Comparison of ENCODE assay signal across 18 cellular contexts in the genomic region with DNA sequence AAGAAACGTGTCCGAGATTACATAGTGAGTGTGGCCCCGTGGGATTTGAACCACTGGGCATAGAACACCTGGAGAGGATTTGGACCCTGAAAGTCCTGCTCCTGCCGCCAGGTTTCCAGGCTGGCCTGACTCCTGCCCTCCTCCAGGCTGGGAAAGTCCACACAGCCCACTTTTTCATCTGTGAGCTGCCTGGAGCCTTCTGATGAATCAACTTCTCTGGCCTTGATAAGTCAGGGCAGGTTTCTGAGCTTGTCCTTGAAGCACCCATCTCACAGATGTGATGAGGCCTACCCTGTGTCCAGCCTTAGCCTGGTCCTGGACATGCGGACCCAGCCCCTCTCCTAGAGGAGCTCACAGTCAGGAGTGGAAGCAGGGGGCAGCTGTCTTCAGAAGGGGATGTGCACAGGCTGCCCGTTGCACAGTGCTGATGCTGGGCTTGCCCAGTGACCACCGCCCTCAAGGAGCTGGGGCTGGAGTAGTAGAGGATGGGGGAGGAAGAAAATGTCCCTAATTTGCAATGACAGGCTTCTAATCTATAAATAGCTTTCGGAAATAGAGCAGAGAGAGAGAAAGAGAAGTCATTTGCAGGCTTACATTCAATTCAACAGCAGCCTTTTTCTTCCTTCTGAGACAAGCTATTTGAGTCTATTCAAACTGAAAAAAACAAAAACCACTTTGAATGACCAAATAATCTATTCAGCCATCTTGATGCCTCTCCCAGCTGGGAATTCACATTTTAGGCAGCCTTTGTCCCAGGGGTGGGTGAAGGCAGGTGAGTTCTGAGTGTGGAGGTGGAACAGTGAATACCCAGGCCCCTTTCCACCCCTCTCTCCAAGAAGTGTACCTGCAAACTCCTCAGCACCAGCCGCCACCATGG.
DNase-seq lines count a peak whose midpoint lies in the region; ATAC-seq, FAIRE-seq and TF ChIP-seq lines count a peak whose summit lies in the region.
"Had no signal": no experiment of that assay in that cellular context is flagged by ENCODE, and none has a peak within 500 bp of the region (broad histone marks: within the 10 kb centered on the region; RNA-seq: fewer than 3 reads in every experiment).

No MANE protein-coding gene starts in this region.

- no peak overlapping the region for H3K4me3 ChIP-seq in adrenal gland
- no peak overlapping the region for H3K4me3 ChIP-seq in thyroid gland (replicated peaks in 1 of 3)
- H3K4me3 ChIP-seq: heart left ventricle, transverse colon had no signal

- no peak overlapping the region for H3K27ac Mint-ChIP-seq in activated T-helper 17 cell treated with anti-CD3 and anti-CD28 coated beads, Interleukin-2, amount 50 U/mL, for 72 hours

- H3K9me3 Mint-ChIP-seq in activated T-helper 17 cell treated with anti-CD3 and anti-CD28 coated beads, Interleukin-2, amount 50 U/mL, for 72 hours, result no peaks in the 10 kb centered on the region

- TF ChIP-seq CTCF in GM20000 (IDR thresholded peaks at IDR 0.05; ENCODE audit: extremely low read depth, missing control alignments) (no peak), adrenal gland (IDR thresholded peaks at IDR 0.05) (no peak), thyroid gland (IDR thresholded peaks at IDR 0.05) (no peak)

- H3K36me3 Mint-ChIP-seq in activated T-helper 17 cell treated with anti-CD3 and anti-CD28 coated beads, Interleukin-2, amount 50 U/mL, for 72 hours (ENCODE audit: low read depth), result no peaks in the 10 kb centered on the region

- H3K9me3 ChIP-seq in adrenal gland (replicated peaks in 1 of 3) (no peaks in the 10 kb centered on the region), thyroid gland (no peaks in the 10 kb centered on the region)
- H3K9me3 ChIP-seq: heart left ventricle, transverse colon had no signal

- H3K27me3 ChIP-seq in adrenal gland (no peaks in the 10 kb centered on the region), thyroid gland (no peaks in the 10 kb centered on the region)
- H3K27me3 ChIP-seq: heart left ventricle, transverse colon had no signal

- H3K4me3 Mint-ChIP-seq in activated T-helper 17 cell treated with anti-CD3 and anti-CD28 coated beads, Interleukin-2, amount 50 U/mL, for 72 hours, result no peak overlapping the region

- FAIRE-seq in GM12892 (lab: Jason Lieb, UNC) (peak; percentile 77), H54 (lab: Jason Lieb, UNC) (no peak)
- FAIRE-seq: colon, D721Med had no signal

- WGBS in adrenal gland, 4 donors, result 61 to 70% (median 66%) methylated on average over 8 to 9 of the region's 9 CpGs
- 92 to 96% methylated on average over 8 to 9 of the region's 9 CpGs for WGBS in thyroid gland, 2 donors

- no peaks in the 10 kb centered on the region for H3K36me3 ChIP-seq in adrenal gland (replicated peaks in 1 of 2)
- H3K36me3 ChIP-seq in thyroid gland, result no peaks in the 10 kb centered on the region
- H3K36me3 ChIP-seq: heart left ventricle, transverse colon had no signal

- no peaks in the 10 kb centered on the region for H3K27me3 Mint-ChIP-seq in activated T-helper 17 cell treated with anti-CD3 and anti-CD28 coated beads, Interleukin-2, amount 50 U/mL, for 72 hours

- H3K4me1 ChIP-seq in adrenal gland (replicated peaks in 1 of 2), result peaks cover 0 to 8% of the 10 kb centered on the region in 2 donors
- H3K4me1 ChIP-seq in thyroid gland, result no peaks in the 10 kb centered on the region
- H3K4me1 ChIP-seq: transverse colon had no signal

- peak; percentile 70 for ATAC-seq in HG02885 (IDR thresholded peaks at IDR 0.05; ENCODE audit: poor library complexity, unreplicated experiment)
- no peak for ATAC-seq in activated T-helper 17 cell treated with anti-CD3 and anti-CD28 coated beads, Interleukin-2, amount 50 U/mL, for 72 hours (replicated peaks)
- no peak for ATAC-seq in GM21381 (IDR thresholded peaks at IDR 0.05; ENCODE audit: unreplicated experiment)
- ATAC-seq: left colon had no signal

- TF ChIP-seq POLR2A in GM12892 (IDR thresholded peaks at IDR 0.05; ENCODE audit: low read depth, low read length), result no peak
- no peak for TF ChIP-seq POLR2A in adrenal gland (IDR thresholded peaks at IDR 0.05)
- no peak for TF ChIP-seq POLR2A in H54 (IDR thresholded peaks at IDR 0.05; ENCODE audit: low read depth, low read length)
- no peak for TF ChIP-seq POLR2A in thyroid gland (IDR thresholded peaks at IDR 0.05)

- H3K4me1 Mint-ChIP-seq in activated T-helper 17 cell treated with anti-CD3 and anti-CD28 coated beads, Interleukin-2, amount 50 U/mL, for 72 hours, result no peaks in the 10 kb centered on the region

- intact Hi-C loops in adrenal gland (cut with DNase I), result no loop called here
- intact Hi-C loops in thyroid gland (cut with DNase I), result no loop called here

- H3K27ac ChIP-seq in adrenal gland, result no peak overlapping the region
- H3K27ac ChIP-seq in thyroid gland, result no peak overlapping the region
- H3K27ac ChIP-seq: heart left ventricle, transverse colon had no signal

- peak; percentile 38 for DNase-seq in GM12892 (ENCODE audit: insufficient read length)
- peak; percentile 71 for DNase-seq in GM20000 (ENCODE audit: low spot score)
- DNase-seq in adrenal gland, result peak in 5 of 7 donors; percentile 20 to 55 (median 23)
- no peak for DNase-seq in H54 (ENCODE audit: insufficient read length, low spot score)
- DNase-seq in thyroid gland, result no peak
- DNase-seq: activated CD4-positive, alpha-beta T cell treated with anti-CD3 and anti-CD28 coated beads for 1 hour; activated T-cell treated with anti-CD3 and anti-CD28 coated beads, Interleukin-2, amount 50 U/mL, for 1 hour; heart left ventricle; left colon; NCI-H1048; OCI-M1; SW 1271; transverse colon had no signal

Comparison
In these comparisons a context has a peak if more than half of its experiments do, and no peak if none do; other contexts are left out.
1. DNase-seq: peak in GM12892 (single experiment), GM20000 (single experiment) and adrenal gland (5 of 7); none in H54 (single experiment) and thyroid gland (0 of 2).